In genomic region chrX:97267916-97268680, GRCh38 we compare ENCODE assay signal across 23 cellular contexts.
DNase-seq lines count a peak whose midpoint lies in the region; ATAC-seq and TF ChIP-seq lines count a peak whose summit lies in the region.
"Had no signal": no experiment of that assay in that cellular context is flagged by ENCODE, and none has a peak within 500 bp of the region (broad histone marks: within the 10 kb centered on the region; RNA-seq: fewer than 3 reads in every experiment).

No MANE protein-coding gene starts in this region.

- H3K23ac ChIP-seq in H9 (ENCODE audit: insufficient read length, low read depth, low read length), result no peak overlapping the region

- no peaks in the 10 kb centered on the region for H3K79me1 ChIP-seq in H9 (ENCODE audit: insufficient read depth, low read depth, low read length, poor library complexity, severe bottlenecking)

- H3K9me3 ChIP-seq in H9 (ENCODE audit: control insufficient read depth, low read depth, low read length) (no peaks in the 10 kb centered on the region), SK-N-SH (no peaks in the 10 kb centered on the region)
- H3K9me3 ChIP-seq: MG63, stomach, tibial nerve had no signal

- H2AFZ ChIP-seq in H9 (ENCODE audit: low read length), result no peak overlapping the region
- no peak overlapping the region for H2AFZ ChIP-seq in SK-N-SH (ENCODE audit: low read depth)

- in situ Hi-C loops in KBM-7 (cut with MboI; ENCODE audit: low pct_unique_long_range_greater_than_20kb, low sequenced_read_pairs), result no loop called here

- H4K5ac ChIP-seq in H9 (ENCODE audit: insufficient read length, low read depth, low read length), result no peak overlapping the region

- H3K4me1 ChIP-seq in H9 (ENCODE audit: insufficient read depth, low read length) (peaks cover 4% of the 10 kb centered on the region; the same call in 1 of the 2 replicates), SK-N-SH (ENCODE audit: control insufficient read depth in 1 of 2, insufficient read depth in 2 of 2, low read depth in 1 of 2, low read length in 1 of 2) (peaks cover 0 to 10% of the 10 kb centered on the region in 2 experiments; a peak in 3 of 4 replicates)
- H3K4me1 ChIP-seq: stomach had no signal

- H4K8ac ChIP-seq in H9 (replicated peaks; ENCODE audit: insufficient read length, low read depth, low read length), result no peak overlapping the region

- H3K27me3 ChIP-seq in H9 (ENCODE audit: insufficient read depth, low read length) (no peaks in the 10 kb centered on the region), SK-N-SH (ENCODE audit: insufficient read depth) (no peaks in the 10 kb centered on the region)
- H3K27me3 ChIP-seq: MG63, stomach, tibial nerve had no signal

- WGBS in H9 (ENCODE audit: extremely low coverage, insufficient read length, low lambda C conversion rate), result no CpG with 5 or more reads among the region's 3 CpGs
- 17% methylated on average over 3 of the region's 3 CpGs for WGBS in SK-N-SH (ENCODE audit: low lambda C conversion rate)

- H3K4me3 Mint-ChIP-seq in H9, result no peak overlapping the region
- H3K4me3 Mint-ChIP-seq: activated CD8-positive, alpha-beta T cell treated with anti-CD3 and anti-CD28 coated beads, Interleukin-2, amount 10 ng/mL, durations not matched to agents 7 days and 5 days; CD4-positive, alpha-beta memory T cell had no signal

- no peaks in the 10 kb centered on the region for H3K9me3 Mint-ChIP-seq in H9
- H3K9me3 Mint-ChIP-seq: CD4-positive, alpha-beta memory T cell had no signal

- peak overlapping the region; percentile 64 for H2BK12ac ChIP-seq in H9 (ENCODE audit: insufficient read length, low read depth, low read length)

- H2AK5ac ChIP-seq in H9 (ENCODE audit: insufficient read length, low read length), result no peak overlapping the region

- no peak overlapping the region for H3K4ac ChIP-seq in H9 (ENCODE audit: low read depth, low read length)

- DNase-seq in H9, result no peak
- DNase-seq in SK-N-SH, result no peak
- peak; percentile 46 for DNase-seq in fibroblast of gingiva (ENCODE audit: low read depth)
- DNase-seq in renal cortical epithelial cell (ENCODE audit: low read depth), result peak; percentile 4
- DNase-seq in Ammon's horn (ENCODE audit: low spot score), result no peak
- no peak for DNase-seq in activated T-cell treated with anti-CD3 and anti-CD28 coated beads, Interleukin-2, amount 50 U/mL, for 1 hour
- no peak for DNase-seq in KBM-7
- DNase-seq: activated CD8-positive, alpha-beta T cell treated with anti-CD3 and anti-CD28 coated beads, Interleukin-2, amount 10 ng/mL, durations not matched to agents 7 days and 5 days; activated naive CD4-positive, alpha-beta T cell; amniotic stem cell; CD4-positive, alpha-beta memory T cell; DMS53; kidney glomerular epithelial cell; MG63; NCI-H187 treated with DMSO at 0.1 percent for 48 hours; OCI-M1; right cardiac atrium; stomach had no signal

- no peak overlapping the region for H3K18ac ChIP-seq in H9 (ENCODE audit: insufficient read length, low read depth, low read length)

- CTCF ChIA-PET in SK-N-SH (lab: Yijun Ruan, JAX), result interaction anchor here (0.6 to 1.1 kb wide), 2 partner anchors 26 to 308 kb away, joined by 3 read pairs; no protein-coding TSS in a partner anchor

- H3K4me1 Mint-ChIP-seq in H9, result peaks cover 18 to 29% of the 10 kb centered on the region in 2 experiments
- H3K4me1 Mint-ChIP-seq: CD4-positive, alpha-beta memory T cell had no signal

- H3K27ac ChIP-seq in H9 (ENCODE audit: insufficient read length, low read depth, low read length) (no peak overlapping the region), SK-N-SH (ENCODE audit: low read depth in 2 of 2, low read length in 1 of 2) (peak overlapping the region; percentile 62 to 85)
- H3K27ac ChIP-seq: epithelial cell of prostate, stomach, tibial nerve had no signal

- H3K4me3 ChIP-seq in SK-N-SH (ENCODE audit: low read depth in 2 of 2, low read length in 1 of 2), result no peak overlapping the region
- H3K4me3 ChIP-seq: GM12878, MG63, stomach, tibial nerve had no signal

- peak in 1 of 2 experiments; percentile 42; a peak in 1 of 4 replicates for TF ChIP-seq EP300 in SK-N-SH (IDR thresholded peaks at IDR 0.05; ENCODE audit: borderline replicate concordance in 1 of 2, low read depth in 1 of 2, low read length in 1 of 2)

- no peak overlapping the region for H3K4me2 ChIP-seq in H9 (ENCODE audit: insufficient read depth, insufficient read length, low read length)
- H3K4me2 ChIP-seq in SK-N-SH, result 0 out of 2 replicates have a peak overlapping the region, but pooled peaks have one; percentile 2

- H3K79me2 ChIP-seq in H9 (ENCODE audit: insufficient read depth, low read length), result no peaks in the 10 kb centered on the region
- no peaks in the 10 kb centered on the region for H3K79me2 ChIP-seq in SK-N-SH (ENCODE audit: insufficient read depth)

- no peak overlapping the region for H2BK20ac ChIP-seq in H9 (ENCODE audit: low read depth, low read length, poor library complexity, severe bottlenecking)

- H3K27me3 Mint-ChIP-seq in H9 (ENCODE audit: low read depth), result no peaks in the 10 kb centered on the region
- H3K27me3 Mint-ChIP-seq: CD4-positive, alpha-beta memory T cell had no signal

- no peak overlapping the region for H2BK120ac ChIP-seq in H9 (ENCODE audit: low read depth, low read length, poor library complexity, severe bottlenecking)

- H3K36me3 Mint-ChIP-seq in H9 (ENCODE audit: insufficient read depth in 1 of 3, low read depth in 3 of 3), result no peaks in the 10 kb centered on the region; a peak in 1 of 7 replicates

- ATAC-seq in HG03097 (IDR thresholded peaks at IDR 0.05; ENCODE audit: low FRiP score, unreplicated experiment), result no peak
- ATAC-seq: activated CD4-positive, CD25-positive, alpha-beta regulatory T cell treated with anti-CD3 and anti-CD28 coated beads, Interleukin-2, amount 50 U/mL, for 24 hours; activated CD8-positive, alpha-beta T cell treated with anti-CD3 and anti-CD28 coated beads, Interleukin-2, amount 10 ng/mL, durations not matched to agents 7 days and 5 days; GM12878; right cardiac atrium had no signal

- no peak overlapping the region for H3K56ac ChIP-seq in H9 (ENCODE audit: insufficient read length, low read depth, low read length)

- H3K23me2 ChIP-seq in H9 (ENCODE audit: insufficient read length, low read depth, low read length, poor library complexity, severe bottlenecking), result no peaks in the 10 kb centered on the region

- no peaks in the 10 kb centered on the region for H3K36me3 ChIP-seq in SK-N-SH (replicated peaks in 1 of 2; ENCODE audit: control insufficient read depth in 1 of 2, insufficient read depth in 2 of 2, low read length in 1 of 2)
- H3K36me3 ChIP-seq: MG63, stomach, tibial nerve had no signal

- H3F3A ChIP-seq in SK-N-SH (replicated peaks; ENCODE audit: insufficient read depth), result no peaks in the 10 kb centered on the region

- no peak overlapping the region for H2BK5ac ChIP-seq in H9 (ENCODE audit: insufficient read length, low read length)

- no peak overlapping the region for H2BK15ac ChIP-seq in H9 (ENCODE audit: low read depth, low read length)

- no peaks in the 10 kb centered on the region for H4K20me1 ChIP-seq in H9 (ENCODE audit: control insufficient read depth, insufficient read depth, insufficient read length)
- H4K20me1 ChIP-seq in SK-N-SH (ENCODE audit: insufficient read depth), result no peaks in the 10 kb centered on the region

- no peak for TF ChIP-seq RAD21 in SK-N-SH (IDR thresholded peaks at IDR 0.05; ENCODE audit: low read length)

- H4K91ac ChIP-seq in H9 (ENCODE audit: insufficient read length, low read depth, low read length), result no peak overlapping the region

- no peak overlapping the region for H3T11ph ChIP-seq in H9 (ENCODE audit: low read length)

- H3K9me2 ChIP-seq in SK-N-SH, result no peaks in the 10 kb centered on the region

- peak overlapping the region in 2 of 3 experiments; percentile 4 to 32; a peak in 3 of 7 replicates for H3K27ac Mint-ChIP-seq in H9
- H3K27ac Mint-ChIP-seq: activated CD8-positive, alpha-beta T cell treated with anti-CD3 and anti-CD28 coated beads, Interleukin-2, amount 10 ng/mL, durations not matched to agents 7 days and 5 days; CD4-positive, alpha-beta memory T cell had no signal

- TF ChIP-seq CTCF in H9 (conservative IDR thresholded peaks at IDR 0.05), result no peak
- no peak for TF ChIP-seq CTCF in SK-N-SH (IDR thresholded peaks at IDR 0.05)

- no peak overlapping the region for H3K14ac ChIP-seq in H9 (ENCODE audit: insufficient read depth, low read length)

- POLR2A ChIA-PET in SK-N-SH (lab: Yijun Ruan, JAX), result no interaction called here

- H3K9ac ChIP-seq in H9 (ENCODE audit: extremely low read depth, insufficient read length, low read length) (no peak overlapping the region), SK-N-SH (no peak overlapping the region)

TF ChIP-seq in SK-N-SH, 30 proteins besides CTCF, POLR2A, EP300 and RAD21 (continues in another document):
- no peak for TF ChIP-seq SIN3A (IDR thresholded peaks at IDR 0.05; ENCODE audit: borderline replicate concordance, low read depth, low read length)
- no peak for TF ChIP-seq MEF2A (IDR thresholded peaks at IDR 0.05; ENCODE audit: borderline replicate concordance, low read depth)
- TF ChIP-seq SMC3 (IDR thresholded peaks at IDR 0.05; ENCODE audit: low read depth, low read length), result no peak
- TF ChIP-seq USF1 (IDR thresholded peaks at IDR 0.05; ENCODE audit: borderline replicate concordance, low read depth), result no peak
- TF ChIP-seq POLR2AphosphoS5 (IDR thresholded peaks at IDR 0.05; ENCODE audit: low read depth, low read length), result no peak
- no peak for TF ChIP-seq MXI1 (IDR thresholded peaks at IDR 0.05; ENCODE audit: low read depth, low read length)

Comparison
In these comparisons a context has a peak if more than half of its experiments do, and no peak if none do; other contexts are left out.
1. DNase-seq: peak in fibroblast of gingiva (single experiment) and renal cortical epithelial cell (single experiment); none in H9 (single experiment), SK-N-SH (single experiment), Ammon's horn (single experiment), activated T-cell treated with anti-CD3 and anti-CD28 coated beads, Interleukin-2, amount 50 U/mL, for 1 hour (single experiment) and KBM-7 (single experiment).